In genomic region chr3:42655331-42655888, GRCh38 we compare ENCODE assay signal across 8 cellular contexts. TPM values are rescaled to one million over a fixed set of nuclear protein-coding genes. Genes with fewer than 3 reads are reported as not detected.
DNase-seq lines count a peak whose midpoint lies in the region; ATAC-seq, FAIRE-seq and TF ChIP-seq lines count a peak whose summit lies in the region.

No MANE protein-coding gene starts in this region.

- 28 to 50% (median 43%) methylated on average over 3 to 4 of the region's 4 CpGs for WGBS in stomach, 5 donors

- H3K9me3 Mint-ChIP-seq in astrocyte (ENCODE audit: unreplicated experiment) = no peaks in the 10 kb centered on the region

- intact Hi-C loops in stomach (cut with DNase I; ENCODE audit: low total_unique reads) = loop anchor here (10.0 kb wide), 1 partner anchor 89 kb away; no protein-coding TSS in a partner anchor

- peaks cover 33% of the 10 kb centered on the region for H3K4me1 Mint-ChIP-seq in astrocyte (ENCODE audit: low read depth, unreplicated experiment)

- peaks cover 55% of the 10 kb centered on the region for H3K4me1 ChIP-seq in astrocyte (ENCODE audit: insufficient read depth, low read length)
- H3K4me1 ChIP-seq in stomach = peaks cover 48 to 90% (median 67%) of the 10 kb centered on the region in 4 donors

- ATAC-seq in GM21515 (IDR thresholded peaks at IDR 0.05; ENCODE audit: unreplicated experiment) = no peak

- H3K9me3 ChIP-seq in astrocyte (ENCODE audit: insufficient read depth, low read depth, low read length) (no peaks in the 10 kb centered on the region), stomach (no peaks in the 10 kb centered on the region)

- TF ChIP-seq CTCF in astrocyte (IDR thresholded peaks at IDR 0.05; ENCODE audit: insufficient read depth, low read depth, low read length) (no peak), stomach (IDR thresholded peaks at IDR 0.05) (no peak)

- H3K4me3 Mint-ChIP-seq in astrocyte (ENCODE audit: unreplicated experiment) = peak overlapping the region; percentile 77

- peaks cover 6% of the 10 kb centered on the region for H3K36me3 Mint-ChIP-seq in astrocyte (ENCODE audit: low read depth, unreplicated experiment)

- no peak for FAIRE-seq in astrocyte (lab: Jason Lieb, UNC)

- peaks cover 59% of the 10 kb centered on the region for H4K20me1 ChIP-seq in astrocyte (ENCODE audit: insufficient read depth, low read length)

- DNase-seq in DMS53 (lab: John Stamatoyannopoulos, UW) (peak; percentile 11), DMS53 treated with DMSO at 0.1 percent for 48 hours (lab: John Stamatoyannopoulos, UW; ENCODE audit: unreplicated experiment) (no peak), astrocyte (ENCODE audit: low read depth) (no peak), iPS-NIHi11 (ENCODE audit: low spot score) (peak; percentile 50), stomach (peak; percentile 42), SIG-M5 treated with dmso at 0.1 percent for 504 hours (lab: John Stamatoyannopoulos, UW; ENCODE audit: unreplicated experiment) (no peak), germinal center (ENCODE audit: low spot score) (no peak)

- H3K79me2 ChIP-seq in astrocyte (ENCODE audit: insufficient read depth, low read length) = peaks cover 47% of the 10 kb centered on the region

- TF ChIP-seq POLR2A in stomach (IDR thresholded peaks at IDR 0.05) = no peak

- H3K9ac ChIP-seq in astrocyte (ENCODE audit: low read length) = peak overlapping the region; percentile 89

- H3K27ac ChIP-seq in astrocyte (ENCODE audit: low read depth, low read length) = peak overlapping the region; percentile 74
- peak overlapping the region; percentile 78 to 94 (median 91) for H3K27ac ChIP-seq in stomach

- H3K27me3 Mint-ChIP-seq in astrocyte (ENCODE audit: low read depth, unreplicated experiment) = no peaks in the 10 kb centered on the region

- H3K4me3 ChIP-seq in astrocyte (ENCODE audit: insufficient read depth, low read depth, low read length) (peak overlapping the region; percentile 69), stomach (peak overlapping the region; percentile 72 to 84 (median 81))

- peak overlapping the region; percentile 53 for H3K27ac Mint-ChIP-seq in astrocyte (ENCODE audit: unreplicated experiment)

- peak overlapping the region; percentile 97 for H3K4me2 ChIP-seq in astrocyte (ENCODE audit: low read length)

- no peak for TF ChIP-seq EP300 in stomach (IDR thresholded peaks at IDR 0.05)

- no peaks in the 10 kb centered on the region for H3K27me3 ChIP-seq in astrocyte (ENCODE audit: insufficient read depth, low read length)
- H3K27me3 ChIP-seq in stomach = no peaks in the 10 kb centered on the region

- no peak overlapping the region for H2AFZ ChIP-seq in astrocyte (ENCODE audit: low read depth, low read length)

- H3K36me3 ChIP-seq in astrocyte (ENCODE audit: insufficient read depth, low read length) (no peaks in the 10 kb centered on the region), stomach (peaks cover 11 to 39% (median 29%) of the 10 kb centered on the region in 4 donors)

RNA-seq across cellular contexts. Expression of gene ZBTB47, which starts 1.9 kb away (rescaled TPM):
- total RNA-seq in astrocyte (9.3 and 10.2 TPM in 2 replicates), stomach (10 to 100 TPM; 10.1 to 40.3 (median 19.6) TPM)
- polyA plus RNA-seq in stomach = 10 to 100 TPM; 10.4 to 40.0 (median 32.1) TPM

RNA-seq across cellular contexts. Expression of gene KLHL40, which starts 29.9 kb away (rescaled TPM):
- not detected in 2 replicates for total RNA-seq in astrocyte
- under 1 TPM in 1 of 5 donors, not detected in 4; 0.18 TPM for total RNA-seq in stomach
- 1 to 10 TPM in 1 of 3 donors, under 1 TPM in 1, not detected in 1; 0.05 to 2.0 TPM for polyA plus RNA-seq in stomach

RNA-seq across cellular contexts. Expression of gene HHATL, which starts 47.2 kb away (rescaled TPM):
- total RNA-seq in astrocyte = not detected in 2 replicates
- not detected for total RNA-seq in stomach
- polyA plus RNA-seq in stomach = 1 to 10 TPM in 1 of 3 donors, under 1 TPM in 2; 0.81 to 6.9 (median 0.90) TPM

RNA-seq across cellular contexts. Expression of gene NKTR, which starts 54.9 kb away (rescaled TPM):
- 58.9 and 70.3 TPM in 2 replicates for total RNA-seq in astrocyte
- total RNA-seq in stomach = 100 to 1,000 TPM in 4 of 5 donors, 10 to 100 TPM in 1; 76.5 to 488 (median 141) TPM
- 10 to 100 TPM in 1 of 3 donors, 1 to 10 TPM in 2; 3.8 to 20.0 (median 6.4) TPM for polyA plus RNA-seq in stomach

Comparison
In these comparisons a context has a peak if more than half of its experiments do, and no peak if none do; other contexts are left out.
1. DNase-seq: peak in DMS53 (single experiment), iPS-NIHi11 (single experiment) and stomach (single experiment); none in DMS53 treated with DMSO at 0.1 percent for 48 hours (single experiment), astrocyte (single experiment), SIG-M5 treated with dmso at 0.1 percent for 504 hours (single experiment) and germinal center (single experiment).